13 cellular contexts compared by ENCODE assay signal in the genomic region with DNA sequence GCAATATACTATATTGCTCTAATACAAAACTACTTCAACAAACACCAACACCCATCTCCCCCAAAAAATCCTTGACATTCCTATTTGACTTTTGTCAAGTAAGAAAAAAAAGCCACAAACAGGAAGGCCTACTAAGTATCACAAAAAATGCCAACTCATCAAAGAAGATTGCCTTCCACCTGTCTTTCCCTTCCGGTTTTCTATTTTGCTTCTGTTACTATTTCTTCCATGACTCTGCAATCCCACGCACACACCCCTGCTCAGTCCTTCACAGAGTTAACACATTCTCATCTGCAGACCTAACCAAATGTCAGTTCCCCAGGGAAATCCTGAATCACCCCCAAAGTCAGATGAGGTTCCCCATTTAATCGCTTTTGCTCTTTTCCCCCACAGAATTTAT.
"Had no signal": no experiment of that assay in that cellular context is flagged by ENCODE, and none has a peak within 500 bp of the region (broad histone marks: within the 10 kb centered on the region; RNA-seq: fewer than 3 reads in every experiment).

No MANE protein-coding gene starts in this region.

- H3K27ac Mint-ChIP-seq: activated CD4-positive, alpha-beta T cell treated with anti-CD3 and anti-CD28 coated beads for 36 hours; activated CD8-positive, alpha-beta T cell treated with anti-CD3 and anti-CD28 coated beads, Interleukin-2, amount 10 ng/mL, durations not matched to agents 7 days and 5 days; activated naive CD4-positive, alpha-beta T cell treated with anti-CD3 and anti-CD28 coated beads for 36 hours; natural killer cell; T-helper 17 cell; type B pancreatic cell had no signal

- H3K27me3 ChIP-seq: foreskin keratinocyte had no signal

- ATAC-seq: activated CD4-positive, alpha-beta T cell treated with anti-CD3 and anti-CD28 coated beads for 36 hours; activated CD8-positive, alpha-beta T cell treated with anti-CD3 and anti-CD28 coated beads, Interleukin-2, amount 10 ng/mL, durations not matched to agents 7 days and 5 days; foreskin keratinocyte; natural killer cell; psoas muscle; sciatic nerve; T-helper 17 cell had no signal

- H3K4me1 Mint-ChIP-seq: activated CD4-positive, alpha-beta T cell treated with anti-CD3 and anti-CD28 coated beads for 36 hours; natural killer cell; T-helper 17 cell had no signal

- DNase-seq: activated CD4-positive, alpha-beta T cell treated with anti-CD3 and anti-CD28 coated beads for 36 hours; activated CD8-positive, alpha-beta memory T cell treated with anti-CD3 and anti-CD28 coated beads, Interleukin-2, amount 50 U/mL, for 48 hours; activated CD8-positive, alpha-beta T cell treated with anti-CD3 and anti-CD28 coated beads, Interleukin-2, amount 10 ng/mL, durations not matched to agents 7 days and 5 days; activated naive CD4-positive, alpha-beta T cell treated with anti-CD3 and anti-CD28 coated beads for 36 hours; foreskin keratinocyte; natural killer cell; occipital lobe; psoas muscle; stimulated activated naive CD4-positive, alpha-beta T cell treated with Interleukin-2 at 50 U/mL for 16 hours; T-helper 17 cell; WERI-Rb-1 had no signal

- H3K4me3 ChIP-seq: psoas muscle had no signal

- H3K4me3 Mint-ChIP-seq: activated CD4-positive, alpha-beta T cell treated with anti-CD3 and anti-CD28 coated beads for 36 hours; activated CD8-positive, alpha-beta T cell treated with anti-CD3 and anti-CD28 coated beads, Interleukin-2, amount 10 ng/mL, durations not matched to agents 7 days and 5 days; activated naive CD4-positive, alpha-beta T cell treated with anti-CD3 and anti-CD28 coated beads for 36 hours; natural killer cell; T-helper 17 cell; type B pancreatic cell had no signal

- H3K9me3 ChIP-seq: psoas muscle had no signal

- H3K36me3 ChIP-seq: WERI-Rb-1 had no signal

- H3K4me1 ChIP-seq: psoas muscle had no signal

- H3K27ac ChIP-seq: foreskin keratinocyte, psoas muscle, WERI-Rb-1 had no signal

- H3K27me3 Mint-ChIP-seq: activated CD4-positive, alpha-beta T cell treated with anti-CD3 and anti-CD28 coated beads for 36 hours; T-helper 17 cell; type B pancreatic cell had no signal

- H3K36me3 Mint-ChIP-seq: natural killer cell had no signal
